ENCODE assay signal across 13 cellular contexts in genomic region chr1:206055069-206055625, GRCh38. TPM values are rescaled to one million over a fixed set of nuclear protein-coding genes. Genes with fewer than 3 reads are reported as not detected.
DNase-seq lines count a peak whose midpoint lies in the region; ATAC-seq and TF ChIP-seq lines count a peak whose summit lies in the region.
"Not testable (repeated sequence)": the region's sequence is repeated elsewhere in the genome, so short reads cannot be mapped to it uniquely, and the experiment has no call there.
"Had no signal": no experiment of that assay in that cellular context is flagged by ENCODE, and none has a peak within 500 bp of the region (broad histone marks: within the 10 kb centered on the region; RNA-seq: fewer than 3 reads in every experiment).

No MANE protein-coding gene starts in this region.

- H3K27ac Mint-ChIP-seq in GM23338, endodermal cell: not testable (repeated sequence)
- peak overlapping the region; percentile 94 for H3K27ac Mint-ChIP-seq in stimulated activated memory B cell treated with anti-CD40 and anti-IgM and Interleukin-4, amounts not matched to agents 10 μg/mL and 1 μg/mL and 100 μg/mL, for 72 hours

- H3K4me1 ChIP-seq in DOHH2 (ENCODE audit: control insufficient read depth, low read length), result peaks cover 86% of the 10 kb centered on the region
- not testable (repeated sequence) for H3K4me1 ChIP-seq in GM23338 (ENCODE audit: insufficient read depth); endodermal cell (ENCODE audit: control insufficient read depth, insufficient read depth, low read length)
- H3K4me1 ChIP-seq in OCI-LY7 (ENCODE audit: insufficient read depth, low read length, poor library complexity, severe bottlenecking), result peaks cover 71% of the 10 kb centered on the region
- peaks cover 0 to 27% (median 6%) of the 10 kb centered on the region in 4 donors for H3K4me1 ChIP-seq in right lobe of liver

- H3K36me3 ChIP-seq in DOHH2 (ENCODE audit: control insufficient read depth, low read length) (peaks cover 58% of the 10 kb centered on the region), OCI-LY7 (ENCODE audit: insufficient read depth, low read length) (peaks cover 56% of the 10 kb centered on the region)
- not testable (repeated sequence) for H3K36me3 ChIP-seq in GM23338 (ENCODE audit: insufficient read depth); endodermal cell (ENCODE audit: control insufficient read depth, insufficient read depth, low read length); kidney epithelial cell (ENCODE audit: control insufficient read depth, insufficient read depth, low read length); right lobe of liver

- TF ChIP-seq CTCF in DOHH2 (IDR thresholded peaks at IDR 0.05; ENCODE audit: low read depth, low read length, poor library complexity, severe bottlenecking); GM23338 (conservative IDR thresholded peaks at IDR 0.05; ENCODE audit: low read depth in 2 of 2); OCI-LY7 (conservative IDR thresholded peaks at IDR 0.05; ENCODE audit: low read length); endodermal cell (conservative IDR thresholded peaks at IDR 0.05); kidney epithelial cell (IDR thresholded peaks at IDR 0.05; ENCODE audit: insufficient read depth, low read length, poor library complexity, severe bottlenecking); right lobe of liver (IDR thresholded peaks at IDR 0.05): not testable (repeated sequence)

- peaks cover 77% of the 10 kb centered on the region for H3K79me2 ChIP-seq in DOHH2 (ENCODE audit: control insufficient read depth, low read length)
- not testable (repeated sequence) for H3K79me2 ChIP-seq in GM23338 (replicated peaks; ENCODE audit: insufficient read depth)
- peaks cover 71% of the 10 kb centered on the region for H3K79me2 ChIP-seq in OCI-LY7 (ENCODE audit: insufficient read depth, low read depth, low read length)

- not testable (repeated sequence) for H3K27me3 ChIP-seq in DOHH2 (ENCODE audit: control insufficient read depth, low read length); GM23338 (ENCODE audit: insufficient read depth); endodermal cell (ENCODE audit: control insufficient read depth, insufficient read depth, low read length, poor library complexity, severe bottlenecking); kidney epithelial cell (ENCODE audit: control insufficient read depth, insufficient read depth, low read length); right lobe of liver

- DNase-seq in GM23338 (ENCODE audit: low spot score); kidney epithelial cell (ENCODE audit: low read depth); right lobe of liver: not testable (repeated sequence)
- peak; percentile 41 for DNase-seq in OCI-LY7 (ENCODE audit: low spot score)
- peak; percentile 30 for DNase-seq in endodermal cell

- H3K9me3 ChIP-seq in DOHH2 (ENCODE audit: control insufficient read depth, insufficient read depth, low read length); OCI-LY7 (ENCODE audit: low read length); endodermal cell (ENCODE audit: control insufficient read depth, low read length); right lobe of liver: not testable (repeated sequence)

- not testable (repeated sequence) for BruUV-seq in OCI-LY7 (replicated peaks; lab: Mats Ljungman, UMichigan)

- intact Hi-C loops in OCI-LY7 (cut with micrococcal nuclease; ENCODE audit: unreplicated experiment), result loop anchor here (5.0 to 10.0 kb wide), 3 partner anchors 420 to 870 kb away; partner anchors contain the start of genes FCMR and IKBKE
- intact Hi-C loops in right lobe of liver (cut with DNase I), result not testable (repeated sequence)

- CTCF ChIA-PET in OCI-LY7 (lab: Charles Lee; ENCODE audit: unreplicated experiment), result interaction anchor here (0.6 to 1.0 kb wide), 3 partner anchors 9 to 73 kb away, joined by 3 to 5 read pairs (median 3); no protein-coding TSS in a partner anchor

- not testable (repeated sequence) for H3K4me1 Mint-ChIP-seq in GM23338, endodermal cell
- H3K4me1 Mint-ChIP-seq in stimulated activated memory B cell treated with anti-CD40 and anti-IgM and Interleukin-4, amounts not matched to agents 10 μg/mL and 1 μg/mL and 100 μg/mL, for 72 hours, result peaks cover 89% of the 10 kb centered on the region

- peak overlapping the region; percentile 72 for H3K4me3 ChIP-seq in DOHH2 (ENCODE audit: low read length)
- not testable (repeated sequence) for H3K4me3 ChIP-seq in GM23338; endodermal cell (ENCODE audit: low read length); right lobe of liver
- peak overlapping the region; percentile 75 for H3K4me3 ChIP-seq in OCI-LY7 (ENCODE audit: low read depth, low read length, poor library complexity, severe bottlenecking)
- H3K4me3 ChIP-seq in kidney epithelial cell (ENCODE audit: low read depth, low read length), result peak overlapping the region; percentile 37

- not testable (repeated sequence) for H3K9me3 Mint-ChIP-seq in GM23338; endodermal cell; stimulated activated memory B cell treated with anti-CD40 and anti-IgM and Interleukin-4, amounts not matched to agents 10 μg/mL and 1 μg/mL and 100 μg/mL, for 72 hours

- peak overlapping the region; percentile 19; the same call in 1 of the 2 replicates for H2AFZ ChIP-seq in GM23338
- H2AFZ ChIP-seq in OCI-LY7 (ENCODE audit: low read length), result not testable (repeated sequence)

- not testable (repeated sequence) for H3K27me3 Mint-ChIP-seq in GM23338 (ENCODE audit: insufficient read depth, low read depth, poor library complexity); endodermal cell (ENCODE audit: insufficient read depth); stimulated activated memory B cell treated with anti-CD40 and anti-IgM and Interleukin-4, amounts not matched to agents 10 μg/mL and 1 μg/mL and 100 μg/mL, for 72 hours

- H3K4me3 Mint-ChIP-seq in GM23338, endodermal cell: not testable (repeated sequence)
- peak overlapping the region; percentile 77 for H3K4me3 Mint-ChIP-seq in stimulated activated memory B cell treated with anti-CD40 and anti-IgM and Interleukin-4, amounts not matched to agents 10 μg/mL and 1 μg/mL and 100 μg/mL, for 72 hours

- H3K36me3 Mint-ChIP-seq in GM23338 (ENCODE audit: low read depth); endodermal cell (ENCODE audit: low read depth): not testable (repeated sequence)
- peaks cover 66% of the 10 kb centered on the region for H3K36me3 Mint-ChIP-seq in stimulated activated memory B cell treated with anti-CD40 and anti-IgM and Interleukin-4, amounts not matched to agents 10 μg/mL and 1 μg/mL and 100 μg/mL, for 72 hours

- not testable (repeated sequence) for TF ChIP-seq POLR2A in right lobe of liver (IDR thresholded peaks at IDR 0.05)

- H3K27ac ChIP-seq in DOHH2 (ENCODE audit: low read depth, low read length), result peak overlapping the region; percentile 50
- H3K27ac ChIP-seq in GM23338 (ENCODE audit: low read depth); endodermal cell (ENCODE audit: low read depth, low read length): not testable (repeated sequence)
- peak overlapping the region; percentile 98 for H3K27ac ChIP-seq in OCI-LY7 (ENCODE audit: low read depth, low read length, poor library complexity, severe bottlenecking)
- H3K27ac ChIP-seq in right lobe of liver, result peak overlapping the region in 2 of 3 donors; percentile 10 to 25

- not testable (repeated sequence) for ATAC-seq in GM23338; right lobe of liver; stimulated activated memory B cell treated with anti-CD40 and anti-IgM and Interleukin-4, amounts not matched to agents 10 μg/mL and 1 μg/mL and 100 μg/mL, for 72 hours

- 97 to 100% methylated on average over 7 to 12 of the region's 12 CpGs for WGBS in endodermal cell (ENCODE audit: insufficient coverage in 1 of 2, insufficient read length in 1 of 2), 2 experiments
- WGBS in right lobe of liver (ENCODE audit: insufficient coverage, low coverage, low lambda C conversion rate, missing lambda C conversion rate), result 32% methylated on average over 8 of the region's 12 CpGs

- peaks cover 19% of the 10 kb centered on the region for H3F3A ChIP-seq in DOHH2 (ENCODE audit: control insufficient read depth, insufficient read depth)
- H3F3A ChIP-seq in GM23338 (replicated peaks; ENCODE audit: low read depth), result not testable (repeated sequence)

- POLR2A ChIA-PET in OCI-LY7 (lab: Charles Lee), result interaction anchor here (0.5 to 3.2 kb wide), 15 partner anchors 10 to 930 kb away, joined by 3 to 25 read pairs (median 4); no protein-coding TSS in a partner anchor

- not testable (repeated sequence) for H3K9ac ChIP-seq in endodermal cell (ENCODE audit: extremely low read depth, low read length, poor library complexity, severe bottlenecking)

- not testable (repeated sequence) for H3K9me2 ChIP-seq in DOHH2 (replicated peaks; ENCODE audit: control insufficient read depth, low read length); GM23338 (ENCODE audit: insufficient read depth); OCI-LY7 (ENCODE audit: insufficient read depth, low read length)

- peak overlapping the region; percentile 73 for H3K4me2 ChIP-seq in DOHH2 (ENCODE audit: low read length)
- H3K4me2 ChIP-seq in GM23338, result not testable (repeated sequence)
- peak overlapping the region; percentile 85 for H3K4me2 ChIP-seq in OCI-LY7 (ENCODE audit: low read length)

- not testable (repeated sequence) for H4K20me1 ChIP-seq in DOHH2 (ENCODE audit: control insufficient read depth, insufficient read depth, low read depth, low read length); GM23338 (replicated peaks; ENCODE audit: insufficient read depth); OCI-LY7 (ENCODE audit: insufficient read depth, low read length)

RNA-seq across cellular contexts. Expression of gene RHEX, which starts 2.2 kb away (rescaled TPM):
- not detected in 2 replicates for total RNA-seq in GM23338 (2014; rRNA removed; shearing (Covaris generic))
- not detected in 2 replicates for polyA plus RNA-seq in GM23338 (2016; fragmentation: Nextera tagmentation; extraction: Ambion mirVana)
- total RNA-seq in OCI-LY7 (2014; rRNA removed; shearing (Covaris generic)), result 5.0 and 6.4 TPM in 2 replicates
- total RNA-seq in OCI-LY7 (2022), result 9.9 and 10.0 TPM in 2 replicates
- total RNA-seq in endodermal cell, result not detected
- 0.71 TPM for polyA plus RNA-seq in endodermal cell (2013, experiment 1 of 2)
- polyA plus RNA-seq in endodermal cell (2013, experiment 2 of 2), result 1.2 TPM
- total RNA-seq in kidney epithelial cell, result 0.42 and 0.82 TPM in 2 replicates
- total RNA-seq in right lobe of liver, result under 1 TPM in 5 of 6 experiments, not detected in 1; 0.18 to 0.57 (median 0.26) TPM
- total RNA-seq: Caco-2; CD8-positive, alpha-beta memory T cell; G401 had no signal
- polyA plus RNA-seq: A549; AG04450; BJ; CD8-positive, alpha-beta memory T cell had no signal

RNA-seq across cellular contexts. Expression of gene CTSE, which starts 31.5 kb away (rescaled TPM):
- not detected in 2 replicates for total RNA-seq in GM23338 (2014; rRNA removed; shearing (Covaris generic))
- not detected in 2 replicates for polyA plus RNA-seq in GM23338 (2016; fragmentation: Nextera tagmentation; extraction: Ambion mirVana)
- total RNA-seq in OCI-LY7 (2014; rRNA removed; shearing (Covaris generic)), result not detected in 2 replicates
- total RNA-seq in OCI-LY7 (2022), result not detected in 2 replicates
- total RNA-seq in endodermal cell, result under 1 TPM; 0.15 to 0.42 TPM
- 0.39 TPM for polyA plus RNA-seq in endodermal cell (2013, experiment 1 of 2)
- polyA plus RNA-seq in endodermal cell (2013, experiment 2 of 2), result 0.12 TPM
- not detected in 2 replicates for total RNA-seq in kidney epithelial cell
- under 1 TPM in 2 of 6 experiments, not detected in 4; 0.11 to 0.22 TPM for total RNA-seq in right lobe of liver
- total RNA-seq: CD8-positive, alpha-beta memory T cell; G401 had no signal
- polyA plus RNA-seq: A549; AG04450; BJ; CD8-positive, alpha-beta memory T cell had no signal

RNA-seq across cellular contexts. Expression of gene RAB7B, which starts 52.0 kb away (rescaled TPM):
- total RNA-seq in GM23338 (2014; rRNA removed; shearing (Covaris generic)), result not detected in 2 replicates
- polyA plus RNA-seq in GM23338 (2016; fragmentation: Nextera tagmentation; extraction: Ambion mirVana), result not detected in 2 replicates
- not detected in 2 replicates for total RNA-seq in OCI-LY7 (2014; rRNA removed; shearing (Covaris generic))
- total RNA-seq in OCI-LY7 (2022) (not detected in 2 replicates), endodermal cell (not detected), kidney epithelial cell (0.13 TPM in 1 of 2 replicates, not detected in the other), right lobe of liver (1 to 10 TPM in 1 of 6 experiments, under 1 TPM in 5; 0.14 to 1.4 (median 0.37) TPM)
- polyA plus RNA-seq in endodermal cell (2013, experiment 1 of 2), result 1.3 TPM
- 1.2 TPM for polyA plus RNA-seq in endodermal cell (2013, experiment 2 of 2)
- total RNA-seq: Caco-2 had no signal
- polyA plus RNA-seq: CD8-positive, alpha-beta memory T cell had no signal
